ENCODE assay signal across 1 cellular context in the genomic region with DNA sequence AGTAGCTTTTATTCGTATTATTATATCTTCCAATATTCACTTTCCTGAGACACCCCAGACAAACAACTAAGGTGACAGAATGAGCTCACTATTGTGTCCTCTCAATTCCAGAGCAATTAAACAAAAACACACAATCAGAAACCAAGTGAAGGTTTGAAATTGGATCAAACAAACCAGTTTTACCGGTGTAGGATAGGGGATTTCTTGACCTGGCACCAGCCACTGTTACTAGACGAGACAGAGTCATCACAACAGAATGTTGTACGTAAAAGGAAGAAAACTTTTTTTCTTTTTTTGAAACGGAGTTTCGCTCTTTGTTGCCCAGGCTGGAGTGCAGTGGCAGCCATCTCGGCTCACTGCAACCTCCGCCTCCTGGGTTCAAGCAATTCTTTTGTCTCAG.
TF ChIP-seq lines count a peak whose summit lies in the region.

No MANE protein-coding gene starts in this region.

TF ChIP-seq in SK-N-SH treated with all-trans-retinoic acid at 6 μM for 48 hours, 23 proteins besides CTCF, POLR2A, EP300 and RAD21 (continued from another document):
- no peak for TF ChIP-seq CSRNP3 (CRISPR knock-in tag; IDR thresholded peaks at IDR 0.05)
TF ChIP-seq in SK-N-SH treated with all-trans-retinoic acid at 6 μM for 48 hours: peak in this region for 0.
